ENCODE assay signal across 9 cellular contexts in genomic region chr3:49378249-49378899, GRCh38. TPM values are rescaled to one million over a fixed set of nuclear protein-coding genes. Genes with fewer than 3 reads are reported as not detected.
DNase-seq lines count a peak whose midpoint lies in the region; ATAC-seq and TF ChIP-seq lines count a peak whose summit lies in the region.
"Had no signal": no experiment of that assay in that cellular context is flagged by ENCODE, and none has a peak within 500 bp of the region (broad histone marks: within the 10 kb centered on the region; RNA-seq: fewer than 3 reads in every experiment).

No MANE protein-coding gene starts in this region.

- H3K27ac ChIP-seq in PC-3 (ENCODE audit: low read length) (0 out of 2 replicates have a peak overlapping the region, but pooled peaks have one; percentile 29), epithelial cell of prostate (peak overlapping the region; percentile 71), neutrophil (peak overlapping the region; percentile 31)
- H3K27ac ChIP-seq: hepatocyte had no signal

- TF ChIP-seq CTCF in Caco-2 (IDR thresholded peaks at IDR 0.05; ENCODE audit: insufficient read depth in 1 of 2, low read depth in 1 of 2, low read length in 1 of 2, severe bottlenecking in 1 of 2, unreplicated experiment in 1 of 2) (no peak), PC-3 (conservative IDR thresholded peaks at IDR 0.05; ENCODE audit: low read depth, low read length) (no peak), neutrophil (IDR thresholded peaks at IDR 0.05) (no peak)

- DNase-seq in Caco-2: peak; percentile 23 to 37
- DNase-seq in PC-3: peak; percentile 44
- DNase-seq in epithelial cell of prostate (ENCODE audit: low read depth, low spot score): no peak
- DNase-seq in NCI-H187 treated with DMSO at 0.1 percent for 48 hours (lab: John Stamatoyannopoulos, UW): no peak
- no peak for DNase-seq in T-helper 2 cell treated with Interferon-gamma antibody and Interleukin-4, amounts not matched to agents 5 μg/mL and 100 μg/mL, for 36 hours (ENCODE audit: low spot score)
- no peak for DNase-seq in NCI-H128 (lab: John Stamatoyannopoulos, UW; ENCODE audit: unreplicated experiment)

- no peaks in the 10 kb centered on the region for H3K9me2 ChIP-seq in PC-3 (replicated peaks; ENCODE audit: low read length)

- H3K27me3 ChIP-seq in Caco-2 (replicated peaks; ENCODE audit: control insufficient read depth, insufficient read depth, low read length): no peaks in the 10 kb centered on the region
- no peaks in the 10 kb centered on the region for H3K27me3 ChIP-seq in PC-3 (ENCODE audit: low read length)
- no peaks in the 10 kb centered on the region for H3K27me3 ChIP-seq in neutrophil
- H3K27me3 ChIP-seq: hepatocyte had no signal

- no peaks in the 10 kb centered on the region for H3K36me3 ChIP-seq in Caco-2 (ENCODE audit: control insufficient read depth, insufficient read depth, low read length)
- H3K36me3 ChIP-seq in PC-3 (ENCODE audit: low read depth, low read length): peaks cover 11% of the 10 kb centered on the region
- peaks cover 19% of the 10 kb centered on the region for H3K36me3 ChIP-seq in neutrophil

- peak overlapping the region; percentile 69 for H3K27ac Mint-ChIP-seq in Caco-2 (ENCODE audit: unreplicated experiment)
- no peak overlapping the region for H3K27ac Mint-ChIP-seq in T-helper 2 cell treated with Interferon-gamma antibody and Interleukin-4, amounts not matched to agents 5 μg/mL and 100 μg/mL, for 36 hours

- H3K9me3 Mint-ChIP-seq in Caco-2 (ENCODE audit: unreplicated experiment): no peaks in the 10 kb centered on the region
- no peaks in the 10 kb centered on the region for H3K9me3 Mint-ChIP-seq in T-helper 2 cell treated with Interferon-gamma antibody and Interleukin-4, amounts not matched to agents 5 μg/mL and 100 μg/mL, for 36 hours

- peaks cover 35% of the 10 kb centered on the region for H4K20me1 ChIP-seq in PC-3 (ENCODE audit: low read length)

- H3K4me1 ChIP-seq in Caco-2: no peaks in the 10 kb centered on the region
- peaks cover 6% of the 10 kb centered on the region for H3K4me1 ChIP-seq in PC-3 (ENCODE audit: insufficient read depth, low read length)
- peaks cover 13 to 18% of the 10 kb centered on the region in 2 experiments for H3K4me1 ChIP-seq in neutrophil (ENCODE audit: control insufficient read depth in 1 of 2, insufficient read depth in 1 of 2, low read depth in 1 of 2, low read length in 1 of 2)

- peak overlapping the region; percentile 41; the same call in 1 of the 2 replicates for H3K4me2 ChIP-seq in PC-3 (ENCODE audit: low read length)
- H3K4me2 ChIP-seq: hepatocyte had no signal

- no peaks in the 10 kb centered on the region for H3K27me3 Mint-ChIP-seq in Caco-2 (ENCODE audit: insufficient read depth, unreplicated experiment)
- H3K27me3 Mint-ChIP-seq in T-helper 2 cell treated with Interferon-gamma antibody and Interleukin-4, amounts not matched to agents 5 μg/mL and 100 μg/mL, for 36 hours (ENCODE audit: low read depth): no peaks in the 10 kb centered on the region

- peaks cover 8% of the 10 kb centered on the region for H3F3A ChIP-seq in PC-3 (ENCODE audit: low read length, unreplicated experiment)

- H3K36me3 Mint-ChIP-seq in Caco-2 (ENCODE audit: insufficient read depth, unreplicated experiment): peaks cover 47% of the 10 kb centered on the region
- H3K36me3 Mint-ChIP-seq in T-helper 2 cell treated with Interferon-gamma antibody and Interleukin-4, amounts not matched to agents 5 μg/mL and 100 μg/mL, for 36 hours (ENCODE audit: low read depth): peaks cover 40% of the 10 kb centered on the region

- H3K4me3 ChIP-seq in Caco-2 (ENCODE audit: low read depth, low read length) (no peak overlapping the region), PC-3 (ENCODE audit: low read length) (no peak overlapping the region), neutrophil (ENCODE audit: low read depth in 1 of 2, low read length in 1 of 2) (no peak overlapping the region)
- H3K4me3 ChIP-seq: hepatocyte had no signal

- ATAC-seq in PC-3: peak; percentile 63
- ATAC-seq in GM18498 (IDR thresholded peaks at IDR 0.05; ENCODE audit: unreplicated experiment): no peak

- H2AFZ ChIP-seq in PC-3 (ENCODE audit: low read length): no peak overlapping the region
- H2AFZ ChIP-seq: hepatocyte had no signal

- POLR2A ChIA-PET in Caco-2 (lab: Charles Lee) (interaction anchor here (0.6 kb wide), 1 partner anchor 40 kb away, joined by 6 read pairs; no protein-coding TSS in a partner anchor), PC-3 (lab: Charles Lee; ENCODE audit: unreplicated experiment) (interaction anchor here (0.6 kb wide), 1 partner anchor 33 kb away, joined by 3 read pairs; the partner anchor contains the start of gene RHOA)

- intact Hi-C loops in Caco-2 (cut with micrococcal nuclease; ENCODE audit: unreplicated experiment) (no loop called here), PC-3 (cut with micrococcal nuclease) (no loop called here)

- H3K4me3 Mint-ChIP-seq in Caco-2 (ENCODE audit: unreplicated experiment): no peak overlapping the region
- H3K4me3 Mint-ChIP-seq in T-helper 2 cell treated with Interferon-gamma antibody and Interleukin-4, amounts not matched to agents 5 μg/mL and 100 μg/mL, for 36 hours: no peak overlapping the region

- no peaks in the 10 kb centered on the region for H3K9me3 ChIP-seq in Caco-2
- no peaks in the 10 kb centered on the region for H3K9me3 ChIP-seq in PC-3 (ENCODE audit: low read length)
- H3K9me3 ChIP-seq in neutrophil: no peaks in the 10 kb centered on the region

- CTCF ChIA-PET in Caco-2 (lab: Charles Lee) (no interaction called here), PC-3 (lab: Charles Lee) (no interaction called here)

- BruUV-seq in Caco-2 (replicated peaks; lab: Mats Ljungman, UMichigan) (no TSS peak), PC-3 (replicated peaks; lab: Mats Ljungman, UMichigan) (no TSS peak)

- H3K9ac ChIP-seq in PC-3 (ENCODE audit: low read length): no peak overlapping the region

- peaks cover 7% of the 10 kb centered on the region for H3K4me1 Mint-ChIP-seq in Caco-2 (ENCODE audit: low read depth, unreplicated experiment)
- H3K4me1 Mint-ChIP-seq in T-helper 2 cell treated with Interferon-gamma antibody and Interleukin-4, amounts not matched to agents 5 μg/mL and 100 μg/mL, for 36 hours (ENCODE audit: low read depth): peaks cover 16% of the 10 kb centered on the region

- H3K79me2 ChIP-seq in PC-3 (ENCODE audit: low read length): peaks cover 88% of the 10 kb centered on the region

RNA-seq across cellular contexts. Expression of gene GPX1, which starts 20.2 kb away (rescaled TPM):
- total RNA-seq in Caco-2 (2022): 197 and 201 TPM in 2 replicates
- total RNA-seq in PC-3 (2014; rRNA removed): 714 and 745 TPM in 2 replicates

RNA-seq across cellular contexts. Expression of gene RHOA, which starts 33.4 kb away (rescaled TPM):
- total RNA-seq in Caco-2 (2022) (338 and 348 TPM in 2 replicates), PC-3 (2014; rRNA removed) (278 and 292 TPM in 2 replicates)

RNA-seq across cellular contexts. Expression of gene TCTA, which starts 33.8 kb away (rescaled TPM):
- total RNA-seq in Caco-2 (2022) (14.2 and 15.5 TPM in 2 replicates), PC-3 (2014; rRNA removed) (23.7 and 25.4 TPM in 2 replicates)

RNA-seq across cellular contexts. Expression of gene USP4, which starts 38.5 kb away (rescaled TPM):
- total RNA-seq in Caco-2 (2022) (36.4 and 37.8 TPM in 2 replicates), PC-3 (2014; rRNA removed) (19.9 and 22.8 TPM in 2 replicates)

RNA-seq across cellular contexts. Expression of gene AMT, which starts 43.9 kb away (rescaled TPM):
- total RNA-seq in Caco-2 (2022) (1.6 and 2.5 TPM in 2 replicates), PC-3 (2014; rRNA removed) (1.6 and 1.8 TPM in 2 replicates)

Comparison
In these comparisons a context has a peak if more than half of its experiments do, and no peak if none do; other contexts are left out.
1. DNase-seq: peak in Caco-2 (2 of 2) and PC-3 (single experiment); none in epithelial cell of prostate (single experiment), NCI-H187 treated with DMSO at 0.1 percent for 48 hours (single experiment), T-helper 2 cell treated with Interferon-gamma antibody and Interleukin-4, amounts not matched to agents 5 μg/mL and 100 μg/mL, for 36 hours (single experiment) and NCI-H128 (single experiment).
2. Peak in every context shown above with its lines, with median percentiles within 50 percentile points of each other: H3K27ac ChIP-seq.